ENCODE assay signal across 16 cellular contexts in genomic region chr6:158860279-158860865, GRCh38. TPM values are rescaled to one million over a fixed set of nuclear protein-coding genes. Genes with fewer than 3 reads are reported as not detected.
A peak's percentile ranks its signal among the peaks of the same experiment; 100 is the strongest.
DNase-seq lines count a peak whose midpoint lies in the region; ATAC-seq and TF ChIP-seq lines count a peak whose summit lies in the region.
"Had no signal": no experiment of that assay in that cellular context is flagged by ENCODE, and none has a peak within 500 bp of the region (broad histone marks: within the 10 kb centered on the region; RNA-seq: fewer than 3 reads in every experiment).

No MANE protein-coding gene starts in this region.

- H3K4me1 ChIP-seq in SK-N-SH (ENCODE audit: control insufficient read depth in 1 of 2, insufficient read depth in 2 of 2, low read depth in 1 of 2, low read length in 1 of 2) (no peaks in the 10 kb centered on the region), stomach (peaks cover 0 to 32% (median 10%) of the 10 kb centered on the region in 4 donors)

- H3K36me3 ChIP-seq in SK-N-SH (replicated peaks in 1 of 2; ENCODE audit: control insufficient read depth in 1 of 2, insufficient read depth in 2 of 2, low read length in 1 of 2) (no peaks in the 10 kb centered on the region), stomach (no peaks in the 10 kb centered on the region), WERI-Rb-1 (no peaks in the 10 kb centered on the region)

- DNase-seq in SK-N-SH (no peak), HUDEP-2 (lab: John Stamatoyannopoulos, UW; ENCODE audit: unreplicated experiment in 76 of 76) (peak in 69 of 76 experiments; percentile 28 to 90 (median 59)), erythroblast (lab: John Stamatoyannopoulos, UW) (peak; percentile 59 to 77), stomach (no peak), G401 (ENCODE audit: low spot score) (no peak), WERI-Rb-1 (no peak)
- DNase-seq: CD4-positive, alpha-beta memory T cell; DMS153; DMS79 treated with DMSO at 0.1 percent for 48 hours; EL; GDM1; HCEC 1CT had no signal

- ATAC-seq in SK-N-SH treated with all-trans-retinoic acid at 6 μM for 48 hours, result no peak
- ATAC-seq in HG02885 (IDR thresholded peaks at IDR 0.05; ENCODE audit: poor library complexity, unreplicated experiment), result no peak
- ATAC-seq: HepG2 had no signal

- H3K9ac ChIP-seq in SK-N-SH, result no peak overlapping the region

- no peaks in the 10 kb centered on the region for H3K79me2 ChIP-seq in SK-N-SH (ENCODE audit: insufficient read depth)

- H3K27ac ChIP-seq in SK-N-SH (ENCODE audit: low read depth in 2 of 2, low read length in 1 of 2) (no peak overlapping the region), stomach (peak overlapping the region; percentile 59 to 89 (median 80)), WERI-Rb-1 (no peak overlapping the region)
- H3K27ac ChIP-seq: 22Rv1 had no signal

- CTCF ChIA-PET in SK-N-SH (lab: Yijun Ruan, JAX), result no interaction called here

- TF ChIP-seq POLR2A in erythroblast (IDR thresholded peaks at IDR 0.05; ENCODE audit: low read length) (peak; percentile 76), stomach (IDR thresholded peaks at IDR 0.05) (no peak)

- 79% methylated on average over 6 of the region's 6 CpGs for WGBS in SK-N-SH (ENCODE audit: low lambda C conversion rate)
- 59 to 78% (median 68%) methylated on average over 6 of the region's 6 CpGs for WGBS in stomach, 5 donors

- no peaks in the 10 kb centered on the region for H3K27me3 ChIP-seq in SK-N-SH (ENCODE audit: insufficient read depth)
- no peaks in the 10 kb centered on the region for H3K27me3 ChIP-seq in stomach
- H3K27me3 ChIP-seq in WERI-Rb-1 (ENCODE audit: insufficient read depth, low read depth, severe bottlenecking), result no peaks in the 10 kb centered on the region

- H4K20me1 ChIP-seq in SK-N-SH (ENCODE audit: insufficient read depth), result no peaks in the 10 kb centered on the region

- TF ChIP-seq CTCF in SK-N-SH (IDR thresholded peaks at IDR 0.05) (no peak), stomach (IDR thresholded peaks at IDR 0.05) (no peak), WERI-Rb-1 (IDR thresholded peaks at IDR 0.05; ENCODE audit: low read depth, low read length) (no peak)

- POLR2A ChIA-PET in SK-N-SH (lab: Yijun Ruan, JAX), result no interaction called here

- H3K9me2 ChIP-seq in SK-N-SH, result no peaks in the 10 kb centered on the region

- H3K9me3 ChIP-seq in SK-N-SH (no peaks in the 10 kb centered on the region), stomach (no peaks in the 10 kb centered on the region), WERI-Rb-1 (ENCODE audit: severe bottlenecking) (no peaks in the 10 kb centered on the region)

- no peak overlapping the region for H3K4me2 ChIP-seq in SK-N-SH

- in situ Hi-C loops in G401 (cut with HindIII; ENCODE audit: low sequenced_read_pairs), result no loop called here

- no peak for TF ChIP-seq EP300 in SK-N-SH (IDR thresholded peaks at IDR 0.05; ENCODE audit: borderline replicate concordance in 1 of 2, low read depth in 1 of 2, low read length in 1 of 2)
- TF ChIP-seq EP300 in stomach (IDR thresholded peaks at IDR 0.05), result no peak

- peak overlapping the region; percentile 29; the same call in 1 of the 2 replicates for H2AFZ ChIP-seq in SK-N-SH (ENCODE audit: low read depth)

- no peaks in the 10 kb centered on the region for H3F3A ChIP-seq in SK-N-SH (replicated peaks; ENCODE audit: insufficient read depth)

- H3K4me3 ChIP-seq in SK-N-SH (ENCODE audit: low read depth in 2 of 2, low read length in 1 of 2) (no peak overlapping the region), stomach (no peak overlapping the region), WERI-Rb-1 (ENCODE audit: low read depth, low read length) (no peak overlapping the region)

- no peak for TF ChIP-seq RAD21 in SK-N-SH (IDR thresholded peaks at IDR 0.05; ENCODE audit: low read length)

- intact Hi-C loops in stomach (cut with DNase I; ENCODE audit: low total_unique reads), result no loop called here

TF ChIP-seq in SK-N-SH, 30 proteins besides CTCF, POLR2A, EP300 and RAD21 (continues in another document):
- no peak for TF ChIP-seq ZBTB33 (IDR thresholded peaks at IDR 0.05; ENCODE audit: borderline replicate concordance, low read depth)
- no peak for TF ChIP-seq CHD2 (IDR thresholded peaks at IDR 0.05; ENCODE audit: low read length, partially characterized antibody)
- TF ChIP-seq FOSL2 (IDR thresholded peaks at IDR 0.05; ENCODE audit: borderline replicate concordance, low read depth), result no peak
- no peak for TF ChIP-seq PBX3 (IDR thresholded peaks at IDR 0.05)
- no peak for TF ChIP-seq POLR2AphosphoS5 (IDR thresholded peaks at IDR 0.05; ENCODE audit: low read depth, low read length)
- TF ChIP-seq MAX (IDR thresholded peaks at IDR 0.05; ENCODE audit: low read depth), result no peak
- TF ChIP-seq FOXJ3 (CRISPR knock-in tag; IDR thresholded peaks at IDR 0.05), result no peak
- no peak for TF ChIP-seq TEAD4 (IDR thresholded peaks at IDR 0.05; ENCODE audit: borderline replicate concordance, insufficient read depth)

TF ChIP-seq in SK-N-SH treated with all-trans-retinoic acid at 6 μM for 48 hours, 23 proteins besides CTCF, POLR2A, EP300 and RAD21:
- no peak for TF ChIP-seq RARB (CRISPR knock-in tag; IDR thresholded peaks at IDR 0.05)
- TF ChIP-seq ZNF8 (CRISPR knock-in tag; IDR thresholded peaks at IDR 0.05), result no peak
- TF ChIP-seq SNAI2 (CRISPR knock-in tag; IDR thresholded peaks at IDR 0.05), result no peak
- TF ChIP-seq ZC3H10 (CRISPR knock-in tag; IDR thresholded peaks at IDR 0.05), result no peak

RNA-seq across cellular contexts. Expression of gene EZR, which starts 41.2 kb away (rescaled TPM):
- polyA plus RNA-seq in SK-N-SH (2012; rRNA removed) (84.3 and 92.0 TPM in 2 replicates), stomach (100 to 1,000 TPM; 121 to 231 (median 205) TPM)
- 62.4 and 69.7 TPM in 2 replicates for polyA plus RNA-seq in SK-N-SH (2012; cell fraction: cytosol; rRNA removed)
- 75.6 and 84.7 TPM in 2 replicates for polyA plus RNA-seq in SK-N-SH (2012; cell fraction: nucleus; rRNA removed)
- total RNA-seq in stomach, result 100 to 1,000 TPM in 3 of 5 donors, 10 to 100 TPM in 2; 69.5 to 317 (median 295) TPM
- total RNA-seq in G401 (2014; rRNA removed; shearing (Covaris generic)), result 206 and 261 TPM in 2 replicates

Comparison
In these comparisons a context has a peak if more than half of its experiments do, and no peak if none do; other contexts are left out.
1. DNase-seq: peak in HUDEP-2 (69 of 76) and erythroblast (2 of 2); none in SK-N-SH (single experiment), stomach (single experiment), G401 (single experiment) and WERI-Rb-1 (single experiment).
2. H3K27ac ChIP-seq: peak in stomach (5 of 5); none in SK-N-SH (0 of 2) and WERI-Rb-1 (single experiment).